10 cellular contexts compared by ENCODE assay signal in genomic region chr13:26867451-26868067, GRCh38.
DNase-seq lines count a peak whose midpoint lies in the region; ATAC-seq, FAIRE-seq and TF ChIP-seq lines count a peak whose summit lies in the region.
"Had no signal": no experiment of that assay in that cellular context is flagged by ENCODE, and none has a peak within 500 bp of the region (broad histone marks: within the 10 kb centered on the region; RNA-seq: fewer than 3 reads in every experiment).

No MANE protein-coding gene starts in this region.

- no peaks in the 10 kb centered on the region for H3K27me3 ChIP-seq in adrenal gland
- H3K27me3 ChIP-seq: body of pancreas had no signal

- H3K27me3 Mint-ChIP-seq in HFFc6 (ENCODE audit: insufficient read depth): peaks cover 6% of the 10 kb centered on the region; the same call in 1 of the 2 replicates

- no peak overlapping the region for H3K4me3 ChIP-seq in adrenal gland
- H3K4me3 ChIP-seq: body of pancreas had no signal

- no peak for FAIRE-seq in GM12892 (lab: Jason Lieb, UNC)

- H3K36me3 Mint-ChIP-seq in HFFc6 (ENCODE audit: low read depth): no peaks in the 10 kb centered on the region

- H3K27ac ChIP-seq in adrenal gland: no peak overlapping the region
- H3K27ac ChIP-seq: body of pancreas had no signal

- no peaks in the 10 kb centered on the region for H3K9me3 Mint-ChIP-seq in HFFc6

- no peaks in the 10 kb centered on the region for H3K36me3 ChIP-seq in adrenal gland (replicated peaks in 1 of 2)

- no peak overlapping the region for H3K27ac Mint-ChIP-seq in HFFc6

- H3K4me3 Mint-ChIP-seq in HFFc6: no peak overlapping the region

- TF ChIP-seq POLR2A in adrenal gland (IDR thresholded peaks at IDR 0.05) (no peak), GM12892 (IDR thresholded peaks at IDR 0.05; ENCODE audit: low read depth, low read length) (no peak)

- H3K9me3 ChIP-seq in adrenal gland (replicated peaks in 1 of 3): no peaks in the 10 kb centered on the region
- H3K9me3 ChIP-seq: body of pancreas had no signal

- H3K4me1 ChIP-seq in adrenal gland (replicated peaks in 1 of 2): no peaks in the 10 kb centered on the region
- H3K4me1 ChIP-seq: body of pancreas had no signal

- intact Hi-C loops in adrenal gland (cut with DNase I): no loop called here

- 13 to 23% (median 18%) methylated on average over 5 of the region's 5 CpGs for WGBS in adrenal gland, 4 donors

- H3K4me1 Mint-ChIP-seq in HFFc6 (ENCODE audit: low read depth): no peaks in the 10 kb centered on the region

- TF ChIP-seq CTCF in adrenal gland (IDR thresholded peaks at IDR 0.05) (no peak), HFFc6 (IDR thresholded peaks at IDR 0.05) (no peak)

- peak; percentile 8 for DNase-seq in EL
- DNase-seq in HuH-7.5 (ENCODE audit: low spot score): peak; percentile 18
- peak in 6 of 7 donors; percentile 23 to 47 (median 36) for DNase-seq in adrenal gland
- DNase-seq in left kidney (ENCODE audit: low read depth, low spot score): peak; percentile 80
- no peak for DNase-seq in HFFc6
- no peak for DNase-seq in GM12892 (ENCODE audit: insufficient read length)
- DNase-seq in NCI-H2107 treated with DMSO at 0.1 percent for 48 hours (lab: John Stamatoyannopoulos, UW; ENCODE audit: unreplicated experiment): no peak
- DNase-seq: NCI-H1092 treated with DMSO at 0.1 percent for 48 hours had no signal

- ATAC-seq in GM19328 (IDR thresholded peaks at IDR 0.05; ENCODE audit: unreplicated experiment): no peak
- ATAC-seq: body of pancreas had no signal

Comparison
In these comparisons a context has a peak if more than half of its experiments do, and no peak if none do; other contexts are left out.
1. DNase-seq: peak in EL (single experiment), HuH-7.5 (single experiment), adrenal gland (6 of 7) and left kidney (single experiment); none in HFFc6 (single experiment), GM12892 (single experiment) and NCI-H2107 treated with DMSO at 0.1 percent for 48 hours (single experiment).